In the genomic region with DNA sequence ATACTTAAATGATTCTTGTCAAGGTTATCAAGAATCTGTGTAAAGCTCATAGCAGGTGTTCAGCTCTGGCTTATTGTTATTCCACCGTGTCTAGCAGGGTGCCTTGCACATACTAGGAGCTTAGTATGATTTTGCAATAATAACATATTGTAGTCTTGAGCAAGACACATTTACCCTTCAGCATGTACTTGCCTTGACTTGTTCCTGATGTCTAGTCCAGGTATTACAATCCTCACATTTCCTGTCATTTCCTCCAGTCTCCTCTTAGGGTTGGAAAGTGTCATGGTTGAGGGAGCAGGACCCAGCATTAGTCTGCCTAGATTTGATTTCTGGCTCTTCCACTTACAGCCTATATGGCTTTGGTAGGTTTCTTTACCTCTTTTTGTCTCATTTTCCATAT, we compare ENCODE assay signal across 19 cellular contexts.
DNase-seq lines count a peak whose midpoint lies in the region; ATAC-seq, FAIRE-seq and TF ChIP-seq lines count a peak whose summit lies in the region.
"Had no signal": no experiment of that assay in that cellular context is flagged by ENCODE, and none has a peak within 500 bp of the region (broad histone marks: within the 10 kb centered on the region; RNA-seq: fewer than 3 reads in every experiment).

No MANE protein-coding gene starts in this region.

- H3K4me1 ChIP-seq in astrocyte (ENCODE audit: insufficient read depth, low read length) (peaks cover 10% of the 10 kb centered on the region), keratinocyte (ENCODE audit: control insufficient read depth, extremely low read depth, insufficient read depth, low read length) (peaks cover 14% of the 10 kb centered on the region)
- H3K4me1 ChIP-seq: BLaER1 had no signal

- H3K4me2 ChIP-seq in astrocyte (ENCODE audit: low read length): no peak overlapping the region
- no peak overlapping the region for H3K4me2 ChIP-seq in keratinocyte (ENCODE audit: control insufficient read depth, extremely low read depth, insufficient read depth, low read depth, low read length)
- H3K4me2 ChIP-seq: BLaER1, GM23338 had no signal

- intact Hi-C loops in posterior vena cava (cut with DNase I): no loop called here

- H3K36me3 ChIP-seq in astrocyte (ENCODE audit: insufficient read depth, low read length) (no peaks in the 10 kb centered on the region), keratinocyte (ENCODE audit: control insufficient read depth in 2 of 2, extremely low read depth in 1 of 2, insufficient read depth in 2 of 2, low read length in 2 of 2) (no peaks in the 10 kb centered on the region)
- H3K36me3 ChIP-seq: BLaER1 had no signal

- H3K36me3 Mint-ChIP-seq in astrocyte (ENCODE audit: low read depth, unreplicated experiment): no peaks in the 10 kb centered on the region
- H3K36me3 Mint-ChIP-seq: CD4-positive, alpha-beta memory T cell had no signal

- H2AFZ ChIP-seq in astrocyte (ENCODE audit: low read depth, low read length) (no peak overlapping the region), keratinocyte (ENCODE audit: control insufficient read depth, low read length) (no peak overlapping the region)
- H2AFZ ChIP-seq: GM23338 had no signal

- TF ChIP-seq CTCF in astrocyte (IDR thresholded peaks at IDR 0.05; ENCODE audit: insufficient read depth, low read depth, low read length) (no peak), keratinocyte (optimal IDR thresholded peaks at IDR 0.05 in 1 of 3, IDR thresholded peaks at IDR 0.05 in 1 of 3, conservative IDR thresholded peaks at IDR 0.05 in 1 of 3; ENCODE audit: extremely low read depth in 1 of 3, insufficient read depth in 2 of 3, low read length in 3 of 3) (no peak)

- H3K9ac ChIP-seq in astrocyte (ENCODE audit: low read length) (no peak overlapping the region), keratinocyte (ENCODE audit: control insufficient read depth, extremely low read depth, insufficient read depth, low read length) (no peak overlapping the region)
- H3K9ac ChIP-seq: BLaER1 had no signal

- peaks cover under 1% of the 10 kb centered on the region for H3K27me3 Mint-ChIP-seq in astrocyte (ENCODE audit: low read depth, unreplicated experiment)
- H3K27me3 Mint-ChIP-seq: CD4-positive, alpha-beta memory T cell had no signal

- H3K79me2 ChIP-seq in astrocyte (ENCODE audit: insufficient read depth, low read length) (no peaks in the 10 kb centered on the region), keratinocyte (ENCODE audit: control insufficient read depth, insufficient read depth, low read length) (no peaks in the 10 kb centered on the region)

- H3K9me3 ChIP-seq in astrocyte (ENCODE audit: insufficient read depth, low read depth, low read length) (no peaks in the 10 kb centered on the region), keratinocyte (ENCODE audit: control insufficient read depth, low read depth, low read length) (no peaks in the 10 kb centered on the region)
- H3K9me3 ChIP-seq: BLaER1 had no signal

- dilution Hi-C loops in keratinocyte (cut with MboI; ENCODE audit: extremely low pct_ligation_motif_present, low sequenced_read_pairs): no loop called here

- no peak overlapping the region for H3K27ac Mint-ChIP-seq in astrocyte (ENCODE audit: unreplicated experiment)
- H3K27ac Mint-ChIP-seq: CD4-positive, alpha-beta memory T cell; GM23338 had no signal

- FAIRE-seq in astrocyte (lab: Jason Lieb, UNC) (no peak), keratinocyte (lab: Jason Lieb, UNC) (peak; percentile 97)
- FAIRE-seq: HTR-8/SVneo had no signal

- H4K20me1 ChIP-seq in astrocyte (ENCODE audit: insufficient read depth, low read length): no peaks in the 10 kb centered on the region
- H4K20me1 ChIP-seq in keratinocyte (ENCODE audit: control insufficient read depth, extremely low read depth, insufficient read depth, low read length): no peaks in the 10 kb centered on the region
- H4K20me1 ChIP-seq: BLaER1 had no signal

- H3K9me3 Mint-ChIP-seq in astrocyte (ENCODE audit: unreplicated experiment): peaks cover 2% of the 10 kb centered on the region

- ATAC-seq in HG02852 (IDR thresholded peaks at IDR 0.05; ENCODE audit: unreplicated experiment): peak; percentile 14
- ATAC-seq in HG03442 (IDR thresholded peaks at IDR 0.05; ENCODE audit: unreplicated experiment): peak; percentile 14
- ATAC-seq: GM23338, Right ventricle myocardium inferior had no signal

- no peaks in the 10 kb centered on the region for H3K27me3 ChIP-seq in astrocyte (ENCODE audit: insufficient read depth, low read length)
- no peaks in the 10 kb centered on the region for H3K27me3 ChIP-seq in keratinocyte (ENCODE audit: control insufficient read depth, extremely low read depth, insufficient read depth, low read length)
- H3K27me3 ChIP-seq: BLaER1 had no signal

- H3K27ac ChIP-seq in astrocyte (ENCODE audit: low read depth, low read length) (no peak overlapping the region), keratinocyte (ENCODE audit: control insufficient read depth, insufficient read depth, low read length) (no peak overlapping the region)
- H3K27ac ChIP-seq: BLaER1, HL-60 had no signal

- DNase-seq in astrocyte (ENCODE audit: low read depth) (no peak), keratinocyte (ENCODE audit: low read depth, low spot score) (peak; percentile 11), GM19240 (ENCODE audit: insufficient read length, low spot score) (no peak), RKO (ENCODE audit: low spot score) (no peak), posterior vena cava (ENCODE audit: low spot score) (no peak)
- DNase-seq: CD4-positive, alpha-beta memory T cell; DMS153; GDM1; NCI-H1417; NCI-H187; NCI-H345; NCI-H526 had no signal

- peak overlapping the region; percentile 60 for H3K4me3 Mint-ChIP-seq in astrocyte (ENCODE audit: unreplicated experiment)
- H3K4me3 Mint-ChIP-seq: CD4-positive, alpha-beta memory T cell; GM23338 had no signal

- no peak overlapping the region for H3K4me3 ChIP-seq in astrocyte (ENCODE audit: insufficient read depth, low read depth, low read length)
- no peak overlapping the region for H3K4me3 ChIP-seq in keratinocyte (ENCODE audit: control insufficient read depth in 2 of 3, extremely low read depth in 1 of 3, insufficient read depth in 2 of 3, low read depth in 1 of 3, low read length in 3 of 3)
- H3K4me3 ChIP-seq: BLaER1, GM23338 had no signal

- H3K4me1 Mint-ChIP-seq in astrocyte (ENCODE audit: low read depth, unreplicated experiment): peaks cover 9% of the 10 kb centered on the region
- H3K4me1 Mint-ChIP-seq: CD4-positive, alpha-beta memory T cell; GM23338 had no signal

- H3K9me1 ChIP-seq in keratinocyte (ENCODE audit: control insufficient read depth, extremely low read depth, insufficient read depth, low read length): no peaks in the 10 kb centered on the region
